Comparison of ENCODE assay signal across 7 cellular contexts in genomic region chr3:11845661-11846060, GRCh38. TPM values are rescaled to one million over a fixed set of nuclear protein-coding genes. Genes with fewer than 3 reads are reported as not detected.
A peak's percentile ranks its signal among the peaks of the same experiment; 100 is the strongest.
DNase-seq lines count a peak whose midpoint lies in the region; ATAC-seq and TF ChIP-seq lines count a peak whose summit lies in the region.

No MANE protein-coding gene starts in this region.

- no peak for TF ChIP-seq POLR2A in gastrocnemius medialis (IDR thresholded peaks at IDR 0.05)

- H3K9me3 ChIP-seq in SK-N-MC (ENCODE audit: low read depth, low read length) (no peaks in the 10 kb centered on the region), gastrocnemius medialis (no peaks in the 10 kb centered on the region)

- peaks cover 21 to 24% of the 10 kb centered on the region in 2 donors for H3K4me1 ChIP-seq in gastrocnemius medialis

- in situ Hi-C loops in gastrocnemius medialis (cut with MboI; ENCODE audit: low sequenced_read_pairs in 4 of 4): no loop called here

- TF ChIP-seq CTCF in fibroblast of pulmonary artery (IDR thresholded peaks at IDR 0.05; ENCODE audit: low read length, missing control alignments): no peak
- TF ChIP-seq CTCF in gastrocnemius medialis (IDR thresholded peaks at IDR 0.05 in 4 of 5, conservative IDR thresholded peaks at IDR 0.05 in 1 of 5): no peak

- H3K9ac ChIP-seq in SK-N-MC (ENCODE audit: insufficient read length): peak overlapping the region; percentile 82

- no peak for ATAC-seq in gastrocnemius medialis

- H3K27ac ChIP-seq in SK-N-MC (no peak overlapping the region), gastrocnemius medialis (peak overlapping the region; percentile 86 to 93 (median 92))

- H3K27me3 ChIP-seq in H7 (ENCODE audit: control insufficient read depth, insufficient read depth, low read length): peaks cover 2% of the 10 kb centered on the region; the same call in 1 of the 2 replicates
- no peaks in the 10 kb centered on the region for H3K27me3 ChIP-seq in gastrocnemius medialis

- intact Hi-C loops in gastrocnemius medialis (cut with DNase I; ENCODE audit: low total_unique reads): loop anchor here (1.0 to 5.0 kb wide), 2 partner anchors 468 to 573 kb away; partner anchors contain the start of gene ATG7

- H3K4me3 ChIP-seq in H7 (ENCODE audit: insufficient read depth, low read depth, low read length): peak overlapping the region; percentile 93
- H3K4me3 ChIP-seq in SK-N-MC: peak overlapping the region; percentile 90
- peak overlapping the region; percentile 99 for H3K4me3 ChIP-seq in fibroblast of pulmonary artery (replicated peaks; ENCODE audit: low read depth, low read length)
- peak overlapping the region; percentile 78 to 96 (median 92) for H3K4me3 ChIP-seq in gastrocnemius medialis

- peaks cover 6% of the 10 kb centered on the region for H3K36me3 ChIP-seq in H7 (replicated peaks; ENCODE audit: control insufficient read depth, insufficient read depth, low read length)
- H3K36me3 ChIP-seq in SK-N-MC (ENCODE audit: insufficient read depth, low read length): peaks cover 6% of the 10 kb centered on the region; the same call in 1 of the 2 replicates
- H3K36me3 ChIP-seq in gastrocnemius medialis: peaks cover 0 to 25% of the 10 kb centered on the region in 2 donors

- DNase-seq in H7: no peak
- no peak for DNase-seq in SK-N-MC (ENCODE audit: low read depth, low spot score)
- no peak for DNase-seq in fibroblast of pulmonary artery (ENCODE audit: low read depth)
- no peak for DNase-seq in gastrocnemius medialis
- DNase-seq in SIG-M5 treated with dmso at 0.1 percent for 504 hours (lab: John Stamatoyannopoulos, UW; ENCODE audit: unreplicated experiment): no peak
- no peak for DNase-seq in NCI-H2227 treated with DMSO at 0.1 percent for 48 hours (lab: John Stamatoyannopoulos, UW)
- DNase-seq in amniotic stem cell (lab: John Stamatoyannopoulos, UW): no peak

RNA-seq across cellular contexts. Expression of gene TAMM41, which starts 1.0 kb away (rescaled TPM):
- 6.4 and 9.0 TPM in 2 replicates for total RNA-seq in H7 (2014; rRNA removed; shearing (Covaris generic))
- total RNA-seq in gastrocnemius medialis: 1 to 10 TPM; 2.1 to 9.7 (median 3.8) TPM
